Comparison of ENCODE assay signal across 3 cellular contexts in genomic region chr6:75186581-75186980, GRCh38. TPM values are rescaled to one million over a fixed set of nuclear protein-coding genes. Genes with fewer than 3 reads are reported as not detected.
"Had no signal": no experiment of that assay in that cellular context is flagged by ENCODE, and none has a peak within 500 bp of the region (broad histone marks: within the 10 kb centered on the region; RNA-seq: fewer than 3 reads in every experiment).

No MANE protein-coding gene starts in this region.

RNA-seq across cellular contexts. Expression of gene COL12A1, which starts 19.3 kb away (rescaled TPM):
- total RNA-seq: naive thymus-derived CD8-positive, alpha-beta T cell had no signal
- polyA plus RNA-seq: immature natural killer cell; naive thymus-derived CD4-positive, alpha-beta T cell; naive thymus-derived CD8-positive, alpha-beta T cell had no signal
